8 cellular contexts compared by ENCODE assay signal in the genomic region with DNA sequence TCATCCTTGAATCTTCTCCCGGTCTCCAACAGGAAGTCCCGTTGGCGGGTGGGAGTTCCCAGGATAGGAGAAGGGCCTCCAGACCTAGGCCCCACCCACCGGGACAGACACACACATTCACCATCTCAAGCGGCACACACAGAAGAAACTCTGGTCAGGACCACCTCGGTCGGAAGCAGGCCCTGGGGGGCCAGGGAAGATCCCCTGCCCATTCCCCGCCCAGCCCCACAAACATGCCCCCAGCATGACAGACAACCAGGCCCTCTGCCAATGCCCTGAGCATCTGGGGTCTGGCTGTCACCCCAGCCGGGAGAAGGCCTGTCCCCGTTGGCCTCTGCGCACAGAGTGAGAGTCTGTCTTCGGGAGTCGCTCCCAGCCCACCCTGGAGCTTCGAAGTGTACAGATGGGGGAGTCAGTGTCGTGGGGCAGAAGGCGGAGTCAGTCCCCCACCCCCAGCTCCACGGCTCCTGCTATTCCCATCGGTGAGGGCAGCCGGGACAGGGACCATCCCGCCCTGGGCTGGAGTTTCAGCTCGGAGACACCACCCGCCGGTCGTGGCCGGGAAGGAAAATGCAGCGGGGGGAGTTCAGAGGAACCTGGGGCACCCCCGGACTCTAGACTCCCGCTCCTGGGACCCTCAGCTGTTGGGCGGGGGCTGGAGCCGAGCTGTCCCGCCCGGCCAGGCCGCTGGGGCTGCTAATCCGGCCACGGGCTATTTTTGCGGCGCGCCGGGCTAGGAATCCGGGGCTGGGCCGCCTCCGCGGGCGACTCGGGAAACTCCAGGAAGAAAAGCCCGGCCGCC. TPM values are rescaled to one million over a fixed set of nuclear protein-coding genes. Genes with fewer than 3 reads are reported as not detected.
DNase-seq lines count a peak whose midpoint lies in the region; ATAC-seq and TF ChIP-seq lines count a peak whose summit lies in the region.

No MANE protein-coding gene starts in this region.

- peak overlapping the region; percentile 34 for H3K4me3 Mint-ChIP-seq in stimulated activated memory B cell treated with anti-CD40 and anti-IgM and Interleukin-4, amounts not matched to agents 10 μg/mL and 1 μg/mL and 100 μg/mL, for 72 hours

- CTCF ChIA-PET in A673 (lab: Charles Lee): interaction anchor here (1.2 kb wide), 1 partner anchor 18 kb away, joined by 3 read pairs; a partner anchor contains a TSS

- peak; percentile 63 for DNase-seq in A673 (ENCODE audit: low spot score)
- peak; percentile 75 for DNase-seq in astrocyte of the hippocampus (ENCODE audit: low read depth, low spot score)
- DNase-seq in iPS-NIHi11 (ENCODE audit: low spot score): peak; percentile 84
- no peak for DNase-seq in occipital lobe (lab: John Stamatoyannopoulos, UW)
- no peak for DNase-seq in NCI-H345 (lab: John Stamatoyannopoulos, UW)
- DNase-seq in erythroblast (lab: John Stamatoyannopoulos, UW): no peak

- H3K27me3 ChIP-seq in A673 (replicated peaks; ENCODE audit: insufficient read depth, low read depth, low read length, poor library complexity): no peaks in the 10 kb centered on the region

- H3K4me3 ChIP-seq in A673 (ENCODE audit: low read depth, low read length, poor library complexity, severe bottlenecking): peak overlapping the region; percentile 55

- no TSS peak for BruUV-seq in A673 (replicated peaks; lab: Mats Ljungman, UMichigan)

- no peaks in the 10 kb centered on the region for H3K9me3 Mint-ChIP-seq in stimulated activated memory B cell treated with anti-CD40 and anti-IgM and Interleukin-4, amounts not matched to agents 10 μg/mL and 1 μg/mL and 100 μg/mL, for 72 hours

- H3K36me3 ChIP-seq in A673 (ENCODE audit: insufficient read depth, low read length, poor library complexity, severe bottlenecking): no peaks in the 10 kb centered on the region

- ATAC-seq in HG02759 (IDR thresholded peaks at IDR 0.05; ENCODE audit: unreplicated experiment): peak; percentile 25
- ATAC-seq in stimulated activated memory B cell treated with anti-CD40 and anti-IgM and Interleukin-4, amounts not matched to agents 10 μg/mL and 1 μg/mL and 100 μg/mL, for 72 hours: no peak

- POLR2A ChIA-PET in A673 (lab: Charles Lee; ENCODE audit: low non-redundant PET): no interaction called here

- H3K27ac Mint-ChIP-seq in stimulated activated memory B cell treated with anti-CD40 and anti-IgM and Interleukin-4, amounts not matched to agents 10 μg/mL and 1 μg/mL and 100 μg/mL, for 72 hours: no peak overlapping the region

- H3K27ac ChIP-seq in A673 (ENCODE audit: low read depth, low read length, poor library complexity, severe bottlenecking): no peak overlapping the region

- peaks cover 42% of the 10 kb centered on the region for H3K27me3 Mint-ChIP-seq in stimulated activated memory B cell treated with anti-CD40 and anti-IgM and Interleukin-4, amounts not matched to agents 10 μg/mL and 1 μg/mL and 100 μg/mL, for 72 hours

- no peaks in the 10 kb centered on the region for H3K36me3 Mint-ChIP-seq in stimulated activated memory B cell treated with anti-CD40 and anti-IgM and Interleukin-4, amounts not matched to agents 10 μg/mL and 1 μg/mL and 100 μg/mL, for 72 hours

- H3K9me3 ChIP-seq in A673 (ENCODE audit: low read depth, low read length, poor library complexity, severe bottlenecking): no peaks in the 10 kb centered on the region

- 0 out of 2 replicates have a peak, but pooled peaks have one; percentile 20 for TF ChIP-seq CTCF in A673 (conservative IDR thresholded peaks at IDR 0.05; ENCODE audit: low read depth, low read length)

- H3K4me1 Mint-ChIP-seq in stimulated activated memory B cell treated with anti-CD40 and anti-IgM and Interleukin-4, amounts not matched to agents 10 μg/mL and 1 μg/mL and 100 μg/mL, for 72 hours: peaks cover 17% of the 10 kb centered on the region

- TF ChIP-seq POLR2A in erythroblast (IDR thresholded peaks at IDR 0.05; ENCODE audit: low read length): no peak

- peaks cover 21% of the 10 kb centered on the region for H3K4me1 ChIP-seq in A673 (ENCODE audit: insufficient read depth, low read length, poor library complexity, severe bottlenecking)

- intact Hi-C loops in A673 (cut with micrococcal nuclease; ENCODE audit: unreplicated experiment): no loop called here

RNA-seq across cellular contexts. Expression of a gene that starts 0.7 kb away (rescaled TPM):
- total RNA-seq in A673 (2021) (5.8 TPM in 2 replicates), occipital lobe (3.0 TPM)

RNA-seq across cellular contexts. Expression of a gene that starts 6.3 kb away (rescaled TPM):
- total RNA-seq in A673 (2021) (30.6 and 34.2 TPM in 2 replicates), occipital lobe (50.7 TPM)

RNA-seq across cellular contexts. Expression of a gene that starts 18.1 kb away (rescaled TPM):
- 52.5 and 54.9 TPM in 2 replicates for total RNA-seq in A673 (2021)
- total RNA-seq in occipital lobe: 11.4 TPM

RNA-seq across cellular contexts. Expression of a gene that starts 18.3 kb away (rescaled TPM):
- total RNA-seq in A673 (2021): 41.5 and 48.5 TPM in 2 replicates
- 2.8 TPM for total RNA-seq in occipital lobe

Comparison
In these comparisons a context has a peak if more than half of its experiments do, and no peak if none do; other contexts are left out.
1. DNase-seq: peak in A673 (single experiment), astrocyte of the hippocampus (single experiment) and iPS-NIHi11 (single experiment); none in occipital lobe (single experiment), NCI-H345 (single experiment) and erythroblast (0 of 2).